Comparison of ENCODE assay signal across 11 cellular contexts in genomic region chr1:172837816-172838680, GRCh38.
DNase-seq lines count a peak whose midpoint lies in the region; ATAC-seq lines count a peak whose summit lies in the region.
"Had no signal": no experiment of that assay in that cellular context is flagged by ENCODE, and none has a peak within 500 bp of the region (broad histone marks: within the 10 kb centered on the region; RNA-seq: fewer than 3 reads in every experiment).

No MANE protein-coding gene starts in this region.

- no peaks in the 10 kb centered on the region for H3K9me3 Mint-ChIP-seq in activated CD4-positive, alpha-beta T cell treated with anti-CD3 and anti-CD28 coated beads for 36 hours (ENCODE audit: low read depth)
- peaks cover 5% of the 10 kb centered on the region for H3K9me3 Mint-ChIP-seq in natural killer cell treated with Interleukin-12 subunit alpha and Interleukin-12 subunit beta and Interleukin-15 and Interleukin-18, amount 100 ng/mL, for 72 hours

- peaks cover 25% of the 10 kb centered on the region for H3K4me1 Mint-ChIP-seq in activated CD4-positive, alpha-beta T cell treated with anti-CD3 and anti-CD28 coated beads for 36 hours
- peaks cover 60 to 62% of the 10 kb centered on the region in 2 donors for H3K4me1 Mint-ChIP-seq in natural killer cell treated with Interleukin-12 subunit alpha and Interleukin-12 subunit beta and Interleukin-15 and Interleukin-18, amount 100 ng/mL, for 72 hours (ENCODE audit: low read depth in 2 of 2)

- H3K4me3 ChIP-seq in adipocyte (ENCODE audit: low read length) = no peak overlapping the region

- H3K36me3 ChIP-seq in KOPT-K1 (ENCODE audit: insufficient read depth, low read length) = no peaks in the 10 kb centered on the region
- H3K36me3 ChIP-seq in adipocyte (ENCODE audit: control insufficient read depth, insufficient read depth, low read length, severe bottlenecking) = no peaks in the 10 kb centered on the region

- intact Hi-C loops in activated CD4-positive, alpha-beta T cell treated with anti-CD3 and anti-CD28 coated beads for 36 hours (cut with DNase I, micrococcal nuclease) = loop anchor here (1.0 to 5.0 kb wide), 19 partner anchors 19 to 500 kb away; partner anchors contain the start of gene TNFSF4 (in 1 of the 2)

- no peaks in the 10 kb centered on the region for H3K27me3 ChIP-seq in adipocyte (replicated peaks; ENCODE audit: control insufficient read depth, insufficient read depth, low read length)

- peak overlapping the region; percentile 46 for H3K27ac ChIP-seq in KOPT-K1 (ENCODE audit: low read depth, low read length, poor library complexity, severe bottlenecking)

- POLR2A ChIA-PET in activated CD4-positive, alpha-beta T cell treated with anti-CD3 and anti-CD28 coated beads for 36 hours (lab: Charles Lee) = no interaction called here

- H3K9me3 ChIP-seq in KOPT-K1 (ENCODE audit: insufficient read depth, low read length, poor library complexity, severe bottlenecking) (no peaks in the 10 kb centered on the region), adipocyte (ENCODE audit: control insufficient read depth, low read length) (no peaks in the 10 kb centered on the region)

- no peak overlapping the region for H3K4me3 Mint-ChIP-seq in activated CD4-positive, alpha-beta T cell treated with anti-CD3 and anti-CD28 coated beads for 36 hours
- H3K4me3 Mint-ChIP-seq in natural killer cell treated with Interleukin-12 subunit alpha and Interleukin-12 subunit beta and Interleukin-15 and Interleukin-18, amount 100 ng/mL, for 72 hours = peak overlapping the region; percentile 48

- no peak overlapping the region for H3K27ac Mint-ChIP-seq in activated CD4-positive, alpha-beta T cell treated with anti-CD3 and anti-CD28 coated beads for 36 hours
- H3K27ac Mint-ChIP-seq in natural killer cell treated with Interleukin-12 subunit alpha and Interleukin-12 subunit beta and Interleukin-15 and Interleukin-18, amount 100 ng/mL, for 72 hours = peak overlapping the region; percentile 82 to 97

- no peak overlapping the region for H3K9ac ChIP-seq in adipocyte (ENCODE audit: low read length)

- peak; percentile 29 for DNase-seq in activated CD4-positive, alpha-beta T cell treated with anti-CD3 and anti-CD28 coated beads for 36 hours
- no peak for DNase-seq in activated CD4-positive, alpha-beta T cell treated with anti-CD3 and anti-CD28 coated beads for 1 hour
- peak; percentile 33 for DNase-seq in adipocyte (ENCODE audit: low read depth)
- DNase-seq in natural killer cell treated with Interleukin-12 subunit alpha and Interleukin-12 subunit beta and Interleukin-15 and Interleukin-18, amount 100 ng/mL, for 72 hours (ENCODE audit: low spot score) = no peak
- DNase-seq in NOMO-1 treated with DMSO at 0.1 percent for 48 hours (lab: John Stamatoyannopoulos, UW; ENCODE audit: unreplicated experiment) = no peak
- no peak for DNase-seq in left lobe of liver (ENCODE audit: low spot score)
- DNase-seq in epidermal melanocyte (ENCODE audit: insufficient read length, low spot score) = no peak
- DNase-seq: 8988T, aorta, NCI-H82 had no signal

- H3K4me1 ChIP-seq in adipocyte (ENCODE audit: control insufficient read depth, insufficient read depth, low read length) = peaks cover 8% of the 10 kb centered on the region

- H3K36me3 Mint-ChIP-seq in activated CD4-positive, alpha-beta T cell treated with anti-CD3 and anti-CD28 coated beads for 36 hours (ENCODE audit: low read depth) = no peaks in the 10 kb centered on the region
- H3K36me3 Mint-ChIP-seq in natural killer cell treated with Interleukin-12 subunit alpha and Interleukin-12 subunit beta and Interleukin-15 and Interleukin-18, amount 100 ng/mL, for 72 hours = no peaks in the 10 kb centered on the region

- peaks cover 48% of the 10 kb centered on the region for H3K27me3 Mint-ChIP-seq in activated CD4-positive, alpha-beta T cell treated with anti-CD3 and anti-CD28 coated beads for 36 hours
- no peaks in the 10 kb centered on the region for H3K27me3 Mint-ChIP-seq in natural killer cell treated with Interleukin-12 subunit alpha and Interleukin-12 subunit beta and Interleukin-15 and Interleukin-18, amount 100 ng/mL, for 72 hours

- ATAC-seq in activated CD4-positive, alpha-beta T cell treated with anti-CD3 and anti-CD28 coated beads for 36 hours = peak; percentile 99
- peak; percentile 83 to 89 for ATAC-seq in natural killer cell treated with Interleukin-12 subunit alpha and Interleukin-12 subunit beta and Interleukin-15 and Interleukin-18, amount 100 ng/mL, for 72 hours
- ATAC-seq in left lobe of liver = no peak

- CTCF ChIA-PET in activated CD4-positive, alpha-beta T cell treated with anti-CD3 and anti-CD28 coated beads for 36 hours (lab: Charles Lee) = interaction anchor here (0.5 to 1.5 kb wide), 11 partner anchors 12 to 364 kb away, joined by 3 to 5 read pairs (median 4); no protein-coding TSS in a partner anchor

Comparison
In these comparisons a context has a peak if more than half of its experiments do, and no peak if none do; other contexts are left out.
1. DNase-seq: peak in activated CD4-positive, alpha-beta T cell treated with anti-CD3 and anti-CD28 coated beads for 36 hours (single experiment) and adipocyte (single experiment); none in activated CD4-positive, alpha-beta T cell treated with anti-CD3 and anti-CD28 coated beads for 1 hour (single experiment), natural killer cell treated with Interleukin-12 subunit alpha and Interleukin-12 subunit beta and Interleukin-15 and Interleukin-18, amount 100 ng/mL, for 72 hours (single experiment), NOMO-1 treated with DMSO at 0.1 percent for 48 hours (single experiment), left lobe of liver (single experiment) and epidermal melanocyte (single experiment).